ENCODE assay signal across 13 cellular contexts in the genomic region with DNA sequence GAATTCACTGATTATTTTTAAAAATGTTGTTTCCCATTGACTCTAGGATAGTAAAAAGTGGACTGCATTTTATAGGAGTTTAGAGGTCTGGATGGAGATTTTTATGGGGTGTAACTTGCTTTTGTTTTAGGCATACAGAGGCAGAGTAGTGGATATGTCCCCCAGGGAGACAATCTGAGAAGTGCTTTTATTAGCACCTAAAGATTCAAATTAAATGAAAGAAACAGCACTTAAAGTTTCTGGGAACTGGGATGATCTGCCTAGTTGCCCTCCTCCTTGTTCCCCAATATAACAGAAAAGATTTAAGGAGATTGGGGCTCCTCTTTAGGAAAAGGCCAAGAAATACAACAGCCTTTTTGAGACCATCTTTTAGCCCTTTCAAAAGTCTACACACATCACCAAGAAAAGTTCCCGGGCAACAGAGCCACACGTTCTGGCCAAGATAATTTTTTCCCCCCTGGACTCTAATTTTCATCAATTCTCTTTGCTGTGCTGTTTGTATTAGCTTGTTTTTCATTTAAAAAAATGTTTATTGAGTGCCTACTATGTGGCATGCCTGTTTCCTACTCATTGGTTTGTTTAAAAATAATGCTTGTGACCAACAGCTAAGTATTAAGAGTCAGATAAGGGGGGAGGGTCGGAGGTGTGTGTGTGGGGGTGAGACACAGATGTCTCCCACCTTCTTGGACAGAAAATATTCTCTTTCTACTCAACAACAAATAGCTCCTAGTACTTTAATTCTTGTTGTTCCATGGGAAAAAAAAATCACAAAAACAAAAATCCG. TPM values are rescaled to one million over a fixed set of nuclear protein-coding genes. Genes with fewer than 3 reads are reported as not detected.
DNase-seq lines count a peak whose midpoint lies in the region; ATAC-seq and TF ChIP-seq lines count a peak whose summit lies in the region.
"Had no signal": no experiment of that assay in that cellular context is flagged by ENCODE, and none has a peak within 500 bp of the region (broad histone marks: within the 10 kb centered on the region; RNA-seq: fewer than 3 reads in every experiment).

No MANE protein-coding gene starts in this region.

- ATAC-seq in activated CD8-positive, alpha-beta T cell treated with anti-CD3 and anti-CD28 coated beads for 36 hours, result no peak
- ATAC-seq in activated CD8-positive, alpha-beta T cell treated with anti-CD3 and anti-CD28 coated beads, Interleukin-2, amount 10 ng/mL, durations not matched to agents 7 days and 5 days, result no peak
- ATAC-seq: gastroesophageal sphincter had no signal

- peaks cover 14% of the 10 kb centered on the region for H3K4me1 ChIP-seq in skeletal muscle satellite cell (ENCODE audit: control insufficient read depth, insufficient read depth, low read length)
- peaks cover 32% of the 10 kb centered on the region for H3K4me1 ChIP-seq in suprapubic skin

- no peaks in the 10 kb centered on the region for H3K36me3 ChIP-seq in skeletal muscle satellite cell (ENCODE audit: insufficient read depth, low read length)
- no peaks in the 10 kb centered on the region for H3K36me3 ChIP-seq in suprapubic skin
- H3K36me3 ChIP-seq: gastroesophageal sphincter had no signal

- CTCF ChIA-PET in activated CD8-positive, alpha-beta T cell treated with anti-CD3 and anti-CD28 coated beads for 36 hours (lab: Charles Lee), result interaction anchor here (1.3 to 1.7 kb wide), 2 partner anchors 17 kb away, joined by 4 to 5 read pairs; no protein-coding TSS in a partner anchor
- CTCF ChIA-PET in activated CD8-positive, alpha-beta T cell treated with anti-CD3 and anti-CD28 coated beads, Interleukin-2, amount 10 ng/mL, durations not matched to agents 7 days and 5 days (lab: Charles Lee), result interaction anchor here (1.4 to 1.8 kb wide), 2 partner anchors 38 to 41 kb away, joined by 3 to 5 read pairs; no protein-coding TSS in a partner anchor

- H3K4me3 ChIP-seq in iPS-11a (ENCODE audit: low read depth, low read length) (peak overlapping the region; percentile 85), skeletal muscle satellite cell (ENCODE audit: low read length) (no peak overlapping the region), suprapubic skin (no peak overlapping the region)
- H3K4me3 ChIP-seq: gastroesophageal sphincter had no signal

- POLR2A ChIA-PET in activated CD8-positive, alpha-beta T cell treated with anti-CD3 and anti-CD28 coated beads for 36 hours (lab: Charles Lee), result interaction anchor here (0.6 to 1.4 kb wide), 3 partner anchors 10 to 50 kb away, joined by 3 read pairs; a partner anchor contains a TSS
- POLR2A ChIA-PET in activated CD8-positive, alpha-beta T cell treated with anti-CD3 and anti-CD28 coated beads, Interleukin-2, amount 10 ng/mL, durations not matched to agents 7 days and 5 days (lab: Charles Lee), result no interaction called here

- H3K36me3 Mint-ChIP-seq in activated CD8-positive, alpha-beta T cell treated with anti-CD3 and anti-CD28 coated beads for 36 hours (ENCODE audit: low read depth), result peaks cover 2% of the 10 kb centered on the region
- no peaks in the 10 kb centered on the region for H3K36me3 Mint-ChIP-seq in activated CD8-positive, alpha-beta T cell treated with anti-CD3 and anti-CD28 coated beads, Interleukin-2, amount 10 ng/mL, durations not matched to agents 7 days and 5 days (ENCODE audit: low read depth)

- H3K4me3 Mint-ChIP-seq in activated CD8-positive, alpha-beta T cell treated with anti-CD3 and anti-CD28 coated beads for 36 hours, result peak overlapping the region; percentile 21
- no peak overlapping the region for H3K4me3 Mint-ChIP-seq in activated CD8-positive, alpha-beta T cell treated with anti-CD3 and anti-CD28 coated beads, Interleukin-2, amount 10 ng/mL, durations not matched to agents 7 days and 5 days
- H3K4me3 Mint-ChIP-seq: dendritic cell treated with granulocyte-macrophage colony-stimulating factor and Interleukin-4, amounts not matched to agents 40 ng/mL and 50 ng/mL, for 4 days had no signal

- H3K27ac Mint-ChIP-seq in activated CD8-positive, alpha-beta T cell treated with anti-CD3 and anti-CD28 coated beads for 36 hours, result no peak overlapping the region
- no peak overlapping the region for H3K27ac Mint-ChIP-seq in activated CD8-positive, alpha-beta T cell treated with anti-CD3 and anti-CD28 coated beads, Interleukin-2, amount 10 ng/mL, durations not matched to agents 7 days and 5 days
- H3K27ac Mint-ChIP-seq: dendritic cell treated with granulocyte-macrophage colony-stimulating factor and Interleukin-4, amounts not matched to agents 40 ng/mL and 50 ng/mL, for 4 days had no signal

- peak overlapping the region; percentile 81 for H3K4me2 ChIP-seq in skeletal muscle satellite cell (ENCODE audit: low read length)

- no peak for TF ChIP-seq EP300 in suprapubic skin (IDR thresholded peaks at IDR 0.05)

- TF ChIP-seq CTCF in activated CD8-positive, alpha-beta T cell treated with anti-CD3 and anti-CD28 coated beads for 36 hours (IDR thresholded peaks at IDR 0.05), result no peak
- TF ChIP-seq CTCF in suprapubic skin (IDR thresholded peaks at IDR 0.05), result no peak

- H3K9ac ChIP-seq in skeletal muscle satellite cell (ENCODE audit: low read depth, low read length), result no peak overlapping the region

- peaks cover 68% of the 10 kb centered on the region for H3K27me3 Mint-ChIP-seq in activated CD8-positive, alpha-beta T cell treated with anti-CD3 and anti-CD28 coated beads for 36 hours
- peaks cover 70% of the 10 kb centered on the region for H3K27me3 Mint-ChIP-seq in activated CD8-positive, alpha-beta T cell treated with anti-CD3 and anti-CD28 coated beads, Interleukin-2, amount 10 ng/mL, durations not matched to agents 7 days and 5 days (ENCODE audit: low read depth)

- H3K27ac ChIP-seq in suprapubic skin, result no peak overlapping the region
- H3K27ac ChIP-seq: gastroesophageal sphincter, VCaP had no signal

- H3K9me3 Mint-ChIP-seq in activated CD8-positive, alpha-beta T cell treated with anti-CD3 and anti-CD28 coated beads for 36 hours, result no peaks in the 10 kb centered on the region
- H3K9me3 Mint-ChIP-seq in activated CD8-positive, alpha-beta T cell treated with anti-CD3 and anti-CD28 coated beads, Interleukin-2, amount 10 ng/mL, durations not matched to agents 7 days and 5 days (ENCODE audit: insufficient read depth), result no peaks in the 10 kb centered on the region
- H3K9me3 Mint-ChIP-seq: dendritic cell treated with granulocyte-macrophage colony-stimulating factor and Interleukin-4, amounts not matched to agents 40 ng/mL and 50 ng/mL, for 4 days had no signal

- no peak for DNase-seq in activated CD8-positive, alpha-beta T cell treated with anti-CD3 and anti-CD28 coated beads for 36 hours
- no peak for DNase-seq in activated CD8-positive, alpha-beta T cell treated with anti-CD3 and anti-CD28 coated beads, Interleukin-2, amount 10 ng/mL, durations not matched to agents 7 days and 5 days
- DNase-seq in OCI-M1 (lab: John Stamatoyannopoulos, UW) (peak; percentile 66), NCI-H2196 treated with DMSO at 0.1 percent for 48 hours (lab: John Stamatoyannopoulos, UW; ENCODE audit: unreplicated experiment) (no peak), suprapubic skin (ENCODE audit: low spot score in 2 of 2) (no peak), activated gamma-delta T cell (lab: John Stamatoyannopoulos, UW) (no peak)
- DNase-seq: NCI-H146 had no signal

- H3K27me3 ChIP-seq in skeletal muscle satellite cell (ENCODE audit: control insufficient read depth, insufficient read depth, low read length) (peaks cover 69% of the 10 kb centered on the region), suprapubic skin (peaks cover 100% of the 10 kb centered on the region)

- no peak for TF ChIP-seq POLR2A in suprapubic skin (IDR thresholded peaks at IDR 0.05)

- no peaks in the 10 kb centered on the region for H3K9me3 ChIP-seq in skeletal muscle satellite cell (replicated peaks; ENCODE audit: low read length)
- H3K9me3 ChIP-seq in suprapubic skin, result no peaks in the 10 kb centered on the region

- intact Hi-C loops in activated CD8-positive, alpha-beta T cell treated with anti-CD3 and anti-CD28 coated beads for 36 hours (cut with micrococcal nuclease), result no loop called here

- peaks cover 13% of the 10 kb centered on the region for H3K4me1 Mint-ChIP-seq in activated CD8-positive, alpha-beta T cell treated with anti-CD3 and anti-CD28 coated beads for 36 hours (ENCODE audit: low read depth)
- peaks cover 30% of the 10 kb centered on the region for H3K4me1 Mint-ChIP-seq in activated CD8-positive, alpha-beta T cell treated with anti-CD3 and anti-CD28 coated beads, Interleukin-2, amount 10 ng/mL, durations not matched to agents 7 days and 5 days (ENCODE audit: low read depth)

- WGBS in suprapubic skin, result 43% methylated on average over 4 of the region's 4 CpGs

RNA-seq across cellular contexts. Expression of a gene that starts 2.4 kb away (rescaled TPM):
- total RNA-seq in activated CD8-positive, alpha-beta T cell treated with anti-CD3 and anti-CD28 coated beads for 36 hours, result under 1 TPM; 0.18 to 0.51 TPM
- total RNA-seq in activated CD8-positive, alpha-beta T cell treated with anti-CD3 and anti-CD28 coated beads, Interleukin-2, amount 10 ng/mL, durations not matched to agents 7 days and 5 days, result not detected
- total RNA-seq in skeletal muscle satellite cell (2012; rRNA removed), result 1.3 and 3.3 TPM in 2 replicates
- not detected for total RNA-seq in suprapubic skin

RNA-seq across cellular contexts. Expression of a gene that starts 26.3 kb away (rescaled TPM):
- not detected for total RNA-seq in activated CD8-positive, alpha-beta T cell treated with anti-CD3 and anti-CD28 coated beads for 36 hours
- not detected for total RNA-seq in activated CD8-positive, alpha-beta T cell treated with anti-CD3 and anti-CD28 coated beads, Interleukin-2, amount 10 ng/mL, durations not matched to agents 7 days and 5 days
- not detected in 2 replicates for total RNA-seq in skeletal muscle satellite cell (2012; rRNA removed)
- not detected for total RNA-seq in suprapubic skin
- total RNA-seq: gastroesophageal sphincter, subcutaneous adipose tissue had no signal

RNA-seq across cellular contexts. Expression of a gene that starts 50.1 kb away (rescaled TPM):
- total RNA-seq in activated CD8-positive, alpha-beta T cell treated with anti-CD3 and anti-CD28 coated beads for 36 hours, result 10 to 100 TPM; 87.5 to 99.7 TPM
- total RNA-seq in activated CD8-positive, alpha-beta T cell treated with anti-CD3 and anti-CD28 coated beads, Interleukin-2, amount 10 ng/mL, durations not matched to agents 7 days and 5 days, result 100 to 1,000 TPM; 124 to 125 TPM
- 83.1 and 103 TPM in 2 replicates for total RNA-seq in skeletal muscle satellite cell (2012; rRNA removed)
- total RNA-seq in suprapubic skin, result 10 to 100 TPM; 41.1 to 80.1 (median 63.6) TPM
